Comparison of ENCODE assay signal across 19 cellular contexts in genomic region chr2:60577884-60578283, GRCh38. TPM values are rescaled to one million over a fixed set of nuclear protein-coding genes. Genes with fewer than 3 reads are reported as not detected.
DNase-seq lines count a peak whose midpoint lies in the region; ATAC-seq and TF ChIP-seq lines count a peak whose summit lies in the region.
"Had no signal": no experiment of that assay in that cellular context is flagged by ENCODE, and none has a peak within 500 bp of the region (broad histone marks: within the 10 kb centered on the region; RNA-seq: fewer than 3 reads in every experiment).

No MANE protein-coding gene starts in this region.

- peak overlapping the region; percentile 28; the same call in 1 of the 2 replicates for H3K27ac ChIP-seq in VCaP
- H3K27ac ChIP-seq in endodermal cell (ENCODE audit: low read depth, low read length): no peak overlapping the region
- no peak overlapping the region for H3K27ac ChIP-seq in neural progenitor cell

- H3K4me1 Mint-ChIP-seq in endodermal cell (peaks cover 8% of the 10 kb centered on the region), neural progenitor cell (no peaks in the 10 kb centered on the region)
- H3K4me1 Mint-ChIP-seq in activated CD4-positive, alpha-beta memory T cell treated with anti-CD3 and anti-CD28 coated beads, Interleukin-2, amount 10 ng/mL, durations not matched to agents 7 days and 5 days: peaks cover 2% of the 10 kb centered on the region
- H3K4me1 Mint-ChIP-seq: CD4-positive, CD25-positive, alpha-beta regulatory T cell had no signal

- peak overlapping the region; percentile 94 for H2AFZ ChIP-seq in neural progenitor cell (replicated peaks)

- 18 to 30% methylated on average over 3 to 4 of the region's 4 CpGs for WGBS in endodermal cell (ENCODE audit: insufficient coverage in 1 of 2, insufficient read length in 1 of 2), 2 experiments

- no peak overlapping the region for H3K27ac Mint-ChIP-seq in endodermal cell
- H3K27ac Mint-ChIP-seq in neural progenitor cell: no peak overlapping the region
- no peak overlapping the region for H3K27ac Mint-ChIP-seq in activated CD4-positive, alpha-beta memory T cell treated with anti-CD3 and anti-CD28 coated beads, Interleukin-2, amount 10 ng/mL, durations not matched to agents 7 days and 5 days
- H3K27ac Mint-ChIP-seq: CD4-positive, CD25-positive, alpha-beta regulatory T cell; H9 had no signal

- DNase-seq in endodermal cell (peak; percentile 66), neural progenitor cell (ENCODE audit: low spot score) (no peak), NOMO-1 treated with dmso at 0.1 percent for 144 hours (lab: John Stamatoyannopoulos, UW; ENCODE audit: unreplicated experiment) (no peak)
- DNase-seq in activated CD4-positive, alpha-beta memory T cell treated with anti-CD3 and anti-CD28 coated beads, Interleukin-2, amount 10 ng/mL, durations not matched to agents 7 days and 5 days: no peak
- DNase-seq: ACHN; BE2C; C1 segment of cervical spinal cord; CD4-positive, CD25-positive, alpha-beta regulatory T cell; CD8-positive, alpha-beta memory T cell; COR-L47; DMS 273 treated with DMSO at 0.1 percent for 48 hours; DMS53; DND-41; EL; H9; IMR-90 had no signal

- no peaks in the 10 kb centered on the region for H3K36me3 Mint-ChIP-seq in endodermal cell (ENCODE audit: low read depth)
- H3K36me3 Mint-ChIP-seq in neural progenitor cell: no peaks in the 10 kb centered on the region
- H3K36me3 Mint-ChIP-seq in activated CD4-positive, alpha-beta memory T cell treated with anti-CD3 and anti-CD28 coated beads, Interleukin-2, amount 10 ng/mL, durations not matched to agents 7 days and 5 days (ENCODE audit: low read depth): no peaks in the 10 kb centered on the region
- H3K36me3 Mint-ChIP-seq: CD4-positive, CD25-positive, alpha-beta regulatory T cell; CD8-positive, alpha-beta memory T cell had no signal

- no peak for ATAC-seq in HG03521 (IDR thresholded peaks at IDR 0.05; ENCODE audit: unreplicated experiment)
- ATAC-seq: K562 had no signal

- H3K9me3 ChIP-seq in endodermal cell (ENCODE audit: control insufficient read depth, low read length): no peaks in the 10 kb centered on the region
- no peaks in the 10 kb centered on the region for H3K9me3 ChIP-seq in neural progenitor cell (ENCODE audit: low read depth)
- H3K9me3 ChIP-seq: BE2C had no signal

- H4K20me1 ChIP-seq in neural progenitor cell (ENCODE audit: low read depth): no peaks in the 10 kb centered on the region

- H3K4me3 Mint-ChIP-seq in endodermal cell (no peak overlapping the region), neural progenitor cell (no peak overlapping the region)
- no peak overlapping the region for H3K4me3 Mint-ChIP-seq in activated CD4-positive, alpha-beta memory T cell treated with anti-CD3 and anti-CD28 coated beads, Interleukin-2, amount 10 ng/mL, durations not matched to agents 7 days and 5 days
- H3K4me3 Mint-ChIP-seq: CD4-positive, CD25-positive, alpha-beta regulatory T cell; CD8-positive, alpha-beta memory T cell; H9 had no signal

- no peak for TF ChIP-seq CTCF in VCaP (conservative IDR thresholded peaks at IDR 0.05)
- TF ChIP-seq CTCF in endodermal cell (conservative IDR thresholded peaks at IDR 0.05): no peak
- no peak for TF ChIP-seq CTCF in neural progenitor cell (IDR thresholded peaks at IDR 0.05)

- H3K27me3 Mint-ChIP-seq in endodermal cell (ENCODE audit: insufficient read depth) (peaks cover 79% of the 10 kb centered on the region), neural progenitor cell (ENCODE audit: insufficient read depth, low read depth) (peaks cover 23% of the 10 kb centered on the region)
- peaks cover 45% of the 10 kb centered on the region for H3K27me3 Mint-ChIP-seq in activated CD4-positive, alpha-beta memory T cell treated with anti-CD3 and anti-CD28 coated beads, Interleukin-2, amount 10 ng/mL, durations not matched to agents 7 days and 5 days

- H3K36me3 ChIP-seq in endodermal cell (ENCODE audit: control insufficient read depth, insufficient read depth, low read length) (no peaks in the 10 kb centered on the region), neural progenitor cell (no peaks in the 10 kb centered on the region)
- H3K36me3 ChIP-seq: BE2C had no signal

- H3K4me2 ChIP-seq in neural progenitor cell: no peak overlapping the region

- peaks cover 98% of the 10 kb centered on the region for H3K27me3 ChIP-seq in endodermal cell (ENCODE audit: control insufficient read depth, insufficient read depth, low read length, poor library complexity, severe bottlenecking)
- peaks cover 34% of the 10 kb centered on the region for H3K27me3 ChIP-seq in neural progenitor cell

- POLR2A ChIA-PET in activated CD4-positive, alpha-beta memory T cell treated with anti-CD3 and anti-CD28 coated beads, Interleukin-2, amount 10 ng/mL, durations not matched to agents 7 days and 5 days (lab: Charles Lee): no interaction called here

- H3K9me3 Mint-ChIP-seq in endodermal cell: no peaks in the 10 kb centered on the region
- peaks cover 2% of the 10 kb centered on the region for H3K9me3 Mint-ChIP-seq in neural progenitor cell
- H3K9me3 Mint-ChIP-seq in activated CD4-positive, alpha-beta memory T cell treated with anti-CD3 and anti-CD28 coated beads, Interleukin-2, amount 10 ng/mL, durations not matched to agents 7 days and 5 days: no peaks in the 10 kb centered on the region
- H3K9me3 Mint-ChIP-seq: CD8-positive, alpha-beta memory T cell; H9 had no signal

- CTCF ChIA-PET in activated CD4-positive, alpha-beta memory T cell treated with anti-CD3 and anti-CD28 coated beads, Interleukin-2, amount 10 ng/mL, durations not matched to agents 7 days and 5 days (lab: Charles Lee): interaction anchor here (1.3 kb wide), 1 partner anchor 1276 kb away, joined by 3 read pairs; no protein-coding TSS in a partner anchor

- H3F3A ChIP-seq in neural progenitor cell (ENCODE audit: low read depth): no peaks in the 10 kb centered on the region

- no peaks in the 10 kb centered on the region for H3K4me1 ChIP-seq in endodermal cell (ENCODE audit: control insufficient read depth, insufficient read depth, low read length)
- peaks cover 6% of the 10 kb centered on the region for H3K4me1 ChIP-seq in neural progenitor cell
- H3K4me1 ChIP-seq: BE2C had no signal

- H3K79me2 ChIP-seq in neural progenitor cell (ENCODE audit: low read depth): no peaks in the 10 kb centered on the region

- H3K4me3 ChIP-seq in endodermal cell (ENCODE audit: low read length) (no peak overlapping the region), neural progenitor cell (no peak overlapping the region)
- H3K4me3 ChIP-seq: K562 had no signal

- no peak overlapping the region for H3K9ac ChIP-seq in endodermal cell (ENCODE audit: extremely low read depth, low read length, poor library complexity, severe bottlenecking)
- H3K9ac ChIP-seq in neural progenitor cell: no peak overlapping the region

RNA-seq across cellular contexts. Expression of gene BCL11A, which starts 24.4 kb away (rescaled TPM):
- total RNA-seq in endodermal cell (10 to 100 TPM; 14.7 to 16.3 TPM), neural progenitor cell (ENCODE audit: low replicate concordance) (0.67 and 1.0 TPM in 2 replicates)
- 45.3 TPM for polyA plus RNA-seq in endodermal cell (2013, experiment 1 of 2)
- polyA plus RNA-seq in endodermal cell (2013, experiment 2 of 2): 38.5 TPM
- total RNA-seq in activated CD4-positive, alpha-beta memory T cell treated with anti-CD3 and anti-CD28 coated beads, Interleukin-2, amount 10 ng/mL, durations not matched to agents 7 days and 5 days: not detected
- polyA plus RNA-seq: CD8-positive, alpha-beta memory T cell; K562 had no signal
